8 cellular contexts compared by ENCODE assay signal in the genomic region with DNA sequence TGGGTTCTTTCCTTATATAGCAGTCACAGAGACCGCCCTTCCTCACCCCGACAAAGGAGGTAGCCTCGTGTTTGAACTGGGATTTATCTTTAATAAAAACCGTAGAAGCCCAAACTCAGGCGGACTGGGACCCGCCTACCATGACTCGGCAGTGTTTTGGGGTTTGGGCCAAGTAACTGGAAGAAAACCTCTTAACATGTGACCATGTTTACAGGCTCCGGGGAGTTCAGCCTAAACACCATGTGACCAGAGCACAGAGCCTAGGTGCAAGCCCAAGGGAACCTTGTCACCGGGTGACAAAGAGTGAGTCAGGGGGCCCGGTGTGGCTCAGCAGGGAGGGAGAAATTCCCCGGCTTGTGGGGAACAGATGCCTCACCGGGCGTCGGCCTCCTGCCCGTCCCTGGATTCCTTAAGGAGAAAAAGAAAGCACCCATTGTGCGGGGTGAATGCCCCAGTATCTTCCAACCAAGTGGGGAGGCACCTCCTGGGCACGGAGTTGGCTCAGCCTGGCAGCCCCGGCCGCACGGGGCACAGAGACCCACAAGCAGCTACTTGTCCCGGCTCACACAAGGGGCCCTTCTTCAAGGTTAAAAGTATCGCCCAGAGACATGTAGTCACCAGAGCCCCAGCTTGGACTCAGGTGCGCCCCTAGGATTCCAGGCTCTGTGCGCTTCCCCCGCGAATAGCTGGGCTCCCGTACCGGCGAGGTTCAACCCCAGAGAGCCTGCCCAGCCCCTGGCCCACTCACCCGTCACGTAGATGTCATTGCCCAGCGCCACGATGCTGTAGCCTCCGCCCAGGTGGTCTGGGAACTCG. TPM values are rescaled to one million over a fixed set of nuclear protein-coding genes. Genes with fewer than 3 reads are reported as not detected.
DNase-seq lines count a peak whose midpoint lies in the region; ATAC-seq and TF ChIP-seq lines count a peak whose summit lies in the region.

No MANE protein-coding gene starts in this region.

- TF ChIP-seq POLR2A in breast epithelium (IDR thresholded peaks at IDR 0.05), result peak; percentile 72

- no peaks in the 10 kb centered on the region for H3K36me3 ChIP-seq in breast epithelium

- DNase-seq in Ammon's horn (ENCODE audit: low spot score) (peak; percentile 86), LHCN-M2 (ENCODE audit: low read depth) (peak; percentile 97), breast epithelium (ENCODE audit: low spot score in 2 of 2) (peak; percentile 78 to 90), iPS-NIHi11 (ENCODE audit: low spot score) (peak; percentile 50)

- no peaks in the 10 kb centered on the region for H3K27me3 ChIP-seq in breast epithelium

- ATAC-seq in GM19351 (IDR thresholded peaks at IDR 0.05; ENCODE audit: unreplicated experiment) (peak; percentile 42), GM18502 (IDR thresholded peaks at IDR 0.05; ENCODE audit: poor library complexity, unreplicated experiment) (no peak)

- H3K4me1 ChIP-seq in breast epithelium, result peaks cover 19 to 33% of the 10 kb centered on the region in 2 donors

- H3K4me3 ChIP-seq in WI38 (ENCODE audit: low read depth, low read length) (peak overlapping the region; percentile 91), breast epithelium (peak overlapping the region; percentile 73 to 97 (median 96)), skin epidermis (peak overlapping the region; percentile 70 to 98 (median 88))

- TF ChIP-seq CTCF in WI38 (IDR thresholded peaks at IDR 0.05; ENCODE audit: low read depth, low read length), result no peak; the same call in 1 of the 2 replicates
- TF ChIP-seq CTCF in breast epithelium (IDR thresholded peaks at IDR 0.05), result no peak

- intact Hi-C loops in breast epithelium (cut with DNase I; ENCODE audit: low total_unique reads), result no loop called here

- H3K27ac ChIP-seq in breast epithelium (peak overlapping the region; percentile 98 to 99), skin epidermis (peak overlapping the region; percentile 86 to 99 (median 98))

- no peaks in the 10 kb centered on the region for H3K9me3 ChIP-seq in breast epithelium

RNA-seq across cellular contexts. Expression of gene KLHL21, which starts 1.4 kb away (rescaled TPM):
- 46.8 and 51.2 TPM in 2 replicates for total RNA-seq in LHCN-M2 (2014; rRNA removed)
- 21.1 TPM for polyA plus RNA-seq in LHCN-M2 (2012)
- total RNA-seq in breast epithelium, result 10 to 100 TPM; 45.2 to 61.3 (median 58.1) TPM

RNA-seq across cellular contexts. Expression of gene PHF13, which starts 12.3 kb away (rescaled TPM):
- 11.5 and 11.7 TPM in 2 replicates for total RNA-seq in LHCN-M2 (2014; rRNA removed)
- polyA plus RNA-seq in LHCN-M2 (2012), result 11.7 TPM
- 10 to 100 TPM; 10.9 to 18.3 (median 14.4) TPM for total RNA-seq in breast epithelium

RNA-seq across cellular contexts. Expression of gene ZBTB48, which starts 21.5 kb away (rescaled TPM):
- total RNA-seq in LHCN-M2 (2014; rRNA removed) (14.2 and 14.9 TPM in 2 replicates), breast epithelium (10 to 100 TPM; 19.3 to 19.6 (median 19.4) TPM)
- 12.6 TPM for polyA plus RNA-seq in LHCN-M2 (2012)

RNA-seq across cellular contexts. Expression of gene THAP3, which starts 23.4 kb away (rescaled TPM):
- total RNA-seq in LHCN-M2 (2014; rRNA removed) (23.3 and 25.0 TPM in 2 replicates), breast epithelium (10 to 100 TPM; 20.3 to 28.2 (median 28.1) TPM)
- polyA plus RNA-seq in LHCN-M2 (2012), result 15.3 TPM

RNA-seq across cellular contexts. Expression of gene TAS1R1, which starts 46.1 kb away (rescaled TPM):
- total RNA-seq in LHCN-M2 (2014; rRNA removed) (1.2 and 2.5 TPM in 2 replicates), breast epithelium (under 1 TPM in 1 of 3 donors, not detected in 2; 0.16 TPM)
- 1.1 TPM for polyA plus RNA-seq in LHCN-M2 (2012)
